ENCODE assay signal across 14 cellular contexts in the genomic region with DNA sequence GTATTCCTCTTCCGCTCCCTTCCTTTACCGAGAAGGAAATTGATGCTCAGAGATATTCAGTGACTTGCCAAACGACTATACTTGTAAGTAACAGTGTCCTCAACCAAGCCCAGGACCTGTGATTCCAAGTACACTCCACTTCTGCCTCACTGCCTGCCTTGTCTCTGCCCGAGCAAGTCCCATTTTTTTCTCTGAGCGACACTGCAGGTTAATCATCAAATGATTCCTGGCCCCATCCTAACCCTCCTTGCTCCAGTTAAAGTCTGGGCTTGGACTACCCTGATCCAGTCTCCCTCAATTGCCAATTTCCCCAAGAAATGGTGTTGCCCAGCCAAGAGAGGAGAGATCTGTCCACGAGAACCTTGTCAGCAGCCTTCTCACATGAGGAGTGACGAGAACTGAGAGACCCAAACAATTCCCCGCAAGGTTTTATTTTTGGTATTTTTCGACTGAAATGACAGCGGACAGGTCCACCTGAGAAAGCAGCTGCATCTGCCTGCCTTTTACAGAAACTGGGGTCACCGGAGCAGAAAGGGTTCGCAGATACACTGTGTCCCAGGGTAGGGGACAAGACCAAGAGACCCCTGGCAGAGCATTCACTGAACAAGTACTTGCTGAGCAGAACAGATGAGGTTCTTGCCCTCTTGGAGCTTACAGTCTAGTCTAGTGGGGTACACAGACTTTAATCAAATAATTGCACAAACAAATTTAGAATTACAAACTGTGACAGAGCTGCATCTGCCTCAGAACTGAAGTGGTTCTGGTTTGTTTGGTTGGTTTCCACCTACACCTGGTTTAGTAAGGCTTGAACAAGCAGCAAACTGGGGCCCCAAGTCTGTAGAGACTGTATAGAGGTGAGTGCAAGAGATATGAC. TPM values are rescaled to one million over a fixed set of nuclear protein-coding genes. Genes with fewer than 3 reads are reported as not detected.
DNase-seq lines count a peak whose midpoint lies in the region; ATAC-seq and FAIRE-seq lines count a peak whose summit lies in the region.
"Had no signal": no experiment of that assay in that cellular context is flagged by ENCODE, and none has a peak within 500 bp of the region (broad histone marks: within the 10 kb centered on the region; RNA-seq: fewer than 3 reads in every experiment).

No MANE protein-coding gene starts in this region.

- FAIRE-seq in GM19239 (lab: Jason Lieb, UNC) = peak; percentile 99

- ATAC-seq in HG02840 (IDR thresholded peaks at IDR 0.05; ENCODE audit: low FRiP score, unreplicated experiment) = peak; percentile 44

- H3K27me3 Mint-ChIP-seq in IgD-negative memory B cell = no peaks in the 10 kb centered on the region
- no peaks in the 10 kb centered on the region for H3K27me3 Mint-ChIP-seq in T-helper 2 cell treated with Interferon-gamma antibody and Interleukin-4, amounts not matched to agents 5 μg/mL and 100 μg/mL, for 36 hours (ENCODE audit: low read depth)

- peak; percentile 49 for DNase-seq in GM19239 (ENCODE audit: insufficient read length, low spot score)
- DNase-seq in SKM-1 (lab: John Stamatoyannopoulos, UW; ENCODE audit: unreplicated experiment) = no peak
- DNase-seq in NCI-H1092 (lab: John Stamatoyannopoulos, UW) = no peak
- no peak for DNase-seq in T-helper 2 cell treated with Interferon-gamma antibody and Interleukin-4, amounts not matched to agents 5 μg/mL and 100 μg/mL, for 36 hours (ENCODE audit: low spot score)
- no peak for DNase-seq in H7
- DNase-seq: effector CD4-positive, alpha-beta T cell; NCI-H1930; SK-N-SH; stimulated activated CD8-positive, alpha-beta memory T cell treated with anti-CD3 and anti-CD28 coated beads, Interleukin-4, amount 100 ng/mL, for 48 hours had no signal

- H3K27me3 ChIP-seq in H7 (ENCODE audit: control insufficient read depth, insufficient read depth, low read length) = no peaks in the 10 kb centered on the region

- peaks cover 77 to 97% (median 85%) of the 10 kb centered on the region in 3 donors for H3K4me1 Mint-ChIP-seq in IgD-negative memory B cell
- H3K4me1 Mint-ChIP-seq in T-helper 2 cell treated with Interferon-gamma antibody and Interleukin-4, amounts not matched to agents 5 μg/mL and 100 μg/mL, for 36 hours (ENCODE audit: low read depth) = peaks cover 9% of the 10 kb centered on the region

- peak overlapping the region; percentile 71 to 98 (median 75) for H3K4me3 Mint-ChIP-seq in IgD-negative memory B cell
- no peak overlapping the region for H3K4me3 Mint-ChIP-seq in T-helper 2 cell treated with Interferon-gamma antibody and Interleukin-4, amounts not matched to agents 5 μg/mL and 100 μg/mL, for 36 hours

- no peaks in the 10 kb centered on the region for H3K9me3 Mint-ChIP-seq in IgD-negative memory B cell
- no peaks in the 10 kb centered on the region for H3K9me3 Mint-ChIP-seq in T-helper 2 cell treated with Interferon-gamma antibody and Interleukin-4, amounts not matched to agents 5 μg/mL and 100 μg/mL, for 36 hours

- H3K36me3 Mint-ChIP-seq in IgD-negative memory B cell = peaks cover 10% of the 10 kb centered on the region
- peaks cover 3% of the 10 kb centered on the region for H3K36me3 Mint-ChIP-seq in T-helper 2 cell treated with Interferon-gamma antibody and Interleukin-4, amounts not matched to agents 5 μg/mL and 100 μg/mL, for 36 hours (ENCODE audit: low read depth)

- peak overlapping the region; percentile 31; the same call in 1 of the 2 replicates for H3K4me3 ChIP-seq in GM08714 (ENCODE audit: low read length)
- no peak overlapping the region for H3K4me3 ChIP-seq in H7 (ENCODE audit: insufficient read depth, low read depth, low read length)

- no peaks in the 10 kb centered on the region for H3K36me3 ChIP-seq in H7 (replicated peaks; ENCODE audit: control insufficient read depth, insufficient read depth, low read length)

- H3K27ac Mint-ChIP-seq in IgD-negative memory B cell = peak overlapping the region; percentile 76 to 98 (median 97)
- H3K27ac Mint-ChIP-seq in T-helper 2 cell treated with Interferon-gamma antibody and Interleukin-4, amounts not matched to agents 5 μg/mL and 100 μg/mL, for 36 hours = no peak overlapping the region

RNA-seq across cellular contexts. Expression of a gene that starts 11.4 kb away (rescaled TPM):
- polyA plus RNA-seq in IgD-negative memory B cell = 194 TPM
- total RNA-seq in H7 (2014; rRNA removed; shearing (Covaris generic)) = not detected in 2 replicates
- total RNA-seq: H4, renal cortical epithelial cell had no signal
